In the genomic region with DNA sequence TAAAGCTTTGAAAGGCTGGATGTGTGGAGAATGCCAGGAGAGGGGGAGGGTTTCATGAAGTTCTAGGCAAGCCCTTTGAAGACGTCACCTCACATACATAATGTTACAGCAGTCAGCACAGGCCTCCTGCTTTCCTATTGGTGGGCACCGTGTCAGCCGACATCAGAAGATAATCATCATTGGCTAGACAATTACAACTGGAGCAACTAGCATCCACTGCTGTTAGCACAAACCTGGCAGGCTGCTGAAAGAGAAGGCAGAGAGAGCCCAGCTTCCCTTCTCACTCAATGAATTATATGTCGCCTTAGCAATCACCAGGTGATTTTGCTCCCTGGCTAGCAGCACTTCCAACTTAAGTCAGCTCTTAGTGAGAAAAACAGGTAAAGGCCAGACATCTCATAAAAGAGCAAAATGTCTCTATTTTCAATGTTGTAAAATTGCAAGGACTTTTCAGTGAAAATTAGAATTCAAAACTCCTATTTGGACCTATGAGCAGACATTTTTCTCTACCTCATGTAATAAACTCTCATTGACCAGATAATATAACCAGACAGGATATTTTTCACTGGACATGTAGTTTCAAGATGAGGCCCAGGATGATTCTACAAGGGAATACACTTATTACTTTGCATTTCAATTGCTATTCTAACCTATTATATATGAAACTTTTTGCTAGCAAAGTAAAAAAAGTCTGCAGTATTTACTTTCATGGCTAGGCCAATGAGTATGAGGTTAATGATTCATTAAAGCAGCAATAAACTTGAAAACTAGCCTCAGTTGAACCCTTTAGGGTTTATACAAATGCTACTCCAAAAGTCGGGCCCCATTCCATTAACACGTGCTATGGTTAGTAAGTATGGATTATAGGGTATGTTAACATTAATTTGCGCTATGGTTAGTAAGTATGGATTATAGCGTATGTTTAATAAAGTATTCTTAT, we compare ENCODE assay signal across 1 cellular context.
TF ChIP-seq lines count a peak whose summit lies in the region.

No MANE protein-coding gene starts in this region.

TF ChIP-seq in HepG2, 621 proteins besides CTCF, POLR2A, EP300 and RAD21 (continued from another document and continues in another):
- TF ChIP-seq TMF1 (CRISPR knock-in tag; IDR thresholded peaks at IDR 0.05; ENCODE audit: low read depth) (no peak), TBL1XR1 (IDR thresholded peaks at IDR 0.05; ENCODE audit: borderline replicate concordance, low read length, partially characterized antibody) (no peak), HBP1 (CRISPR knock-in tag; IDR thresholded peaks at IDR 0.05; ENCODE audit: low read depth) (no peak), ZNF343 (CRISPR knock-in tag; IDR thresholded peaks at IDR 0.05) (no peak), ZNF879 (CRISPR knock-in tag; IDR thresholded peaks at IDR 0.05) (no peak), ZNF337 (CRISPR knock-in tag; IDR thresholded peaks at IDR 0.05; ENCODE audit: borderline replicate concordance, low read depth) (0 out of 2 replicates have a peak, but pooled peaks have one; percentile 38), NFKBIZ (CRISPR knock-in tag; IDR thresholded peaks at IDR 0.05) (0 out of 2 replicates have a peak, but pooled peaks have one; percentile 21), FOXO4 (CRISPR knock-in tag; conservative IDR thresholded peaks at IDR 0.05) (no peak), ZNF138 (CRISPR knock-in tag; IDR thresholded peaks at IDR 0.05; ENCODE audit: low read depth) (no peak), KAT2B (IDR thresholded peaks at IDR 0.05; ENCODE audit: borderline replicate concordance, low read depth, low read length) (no peak), GATA4 (IDR thresholded peaks at IDR 0.05; ENCODE audit: borderline replicate concordance, low read depth) (no peak; the same call in 1 of the 2 replicates), PAF1 (CRISPR knock-in tag; IDR thresholded peaks at IDR 0.05) (no peak), MZF1 (CRISPR knock-in tag; IDR thresholded peaks at IDR 0.05; ENCODE audit: borderline replicate concordance) (no peak), ZNF614 (CRISPR knock-in tag; IDR thresholded peaks at IDR 0.05; ENCODE audit: borderline replicate concordance) (no peak), DMTF1 (CRISPR knock-in tag; IDR thresholded peaks at IDR 0.05) (no peak), ZNF329 (CRISPR knock-in tag; IDR thresholded peaks at IDR 0.05; ENCODE audit: low read depth) (no peak), ATF2 (CRISPR knock-in tag; IDR thresholded peaks at IDR 0.05) (peak; percentile 73), MYPOP (CRISPR knock-in tag; IDR thresholded peaks at IDR 0.05) (no peak), BHLHE40 (IDR thresholded peaks at IDR 0.05; ENCODE audit: low read length) (no peak), DDIT3 (CRISPR knock-in tag; IDR thresholded peaks at IDR 0.05) (no peak), ZNF619 (CRISPR knock-in tag; IDR thresholded peaks at IDR 0.05) (no peak), HDAC6 (IDR thresholded peaks at IDR 0.05; ENCODE audit: low read depth, low read length) (no peak), RARA (CRISPR knock-in tag; IDR thresholded peaks at IDR 0.05) (no peak), SRF (IDR thresholded peaks at IDR 0.05; ENCODE audit: low read depth, low read length) (no peak), ZMAT3 (CRISPR knock-in tag; conservative IDR thresholded peaks at IDR 0.05) (no peak), RCOR2 (CRISPR knock-in tag; IDR thresholded peaks at IDR 0.05) (no peak), STAG1 (CRISPR knock-in tag; IDR thresholded peaks at IDR 0.05) (no peak), PHF5A (CRISPR knock-in tag; IDR thresholded peaks at IDR 0.05; ENCODE audit: low read depth, unreplicated experiment) (no peak), ZNF350 (CRISPR knock-in tag; IDR thresholded peaks at IDR 0.05; ENCODE audit: borderline replicate concordance, low read depth) (no peak), SAP130 (CRISPR knock-in tag; IDR thresholded peaks at IDR 0.05; ENCODE audit: low read depth) (peak; percentile 33; the same call in 1 of the 2 replicates), MIER3 (CRISPR knock-in tag; IDR thresholded peaks at IDR 0.05; ENCODE audit: borderline replicate concordance) (0 out of 2 replicates have a peak, but pooled peaks have one; percentile 34), SP1 (IDR thresholded peaks at IDR 0.05) (no peak), SP1 (CRISPR knock-in tag; IDR thresholded peaks at IDR 0.05) (no peak), KLF16 (CRISPR knock-in tag; IDR thresholded peaks at IDR 0.05) (no peak), ZNF30 (CRISPR knock-in tag; IDR thresholded peaks at IDR 0.05) (no peak), ZNF276 (CRISPR knock-in tag; IDR thresholded peaks at IDR 0.05; ENCODE audit: low read depth) (no peak), SALL2 (CRISPR knock-in tag; IDR thresholded peaks at IDR 0.05) (no peak), PHF21A (CRISPR knock-in tag; IDR thresholded peaks at IDR 0.05) (0 out of 2 replicates have a peak, but pooled peaks have one; percentile 36), TEAD3 (CRISPR knock-in tag; optimal IDR thresholded peaks at IDR 0.05; ENCODE audit: borderline replicate concordance) (peak; percentile 41)
- TF ChIP-seq, protein P1, sequence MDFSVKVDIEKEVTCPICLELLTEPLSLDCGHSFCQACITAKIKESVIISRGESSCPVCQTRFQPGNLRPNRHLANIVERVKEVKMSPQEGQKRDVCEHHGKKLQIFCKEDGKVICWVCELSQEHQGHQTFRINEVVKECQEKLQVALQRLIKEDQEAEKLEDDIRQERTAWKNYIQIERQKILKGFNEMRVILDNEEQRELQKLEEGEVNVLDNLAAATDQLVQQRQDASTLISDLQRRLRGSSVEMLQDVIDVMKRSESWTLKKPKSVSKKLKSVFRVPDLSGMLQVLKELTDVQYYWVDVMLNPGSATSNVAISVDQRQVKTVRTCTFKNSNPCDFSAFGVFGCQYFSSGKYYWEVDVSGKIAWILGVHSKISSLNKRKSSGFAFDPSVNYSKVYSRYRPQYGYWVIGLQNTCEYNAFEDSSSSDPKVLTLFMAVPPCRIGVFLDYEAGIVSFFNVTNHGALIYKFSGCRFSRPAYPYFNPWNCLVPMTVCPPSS (IDR thresholded peaks at IDR 0.05): no peak
- TF ChIP-seq, protein P2, sequence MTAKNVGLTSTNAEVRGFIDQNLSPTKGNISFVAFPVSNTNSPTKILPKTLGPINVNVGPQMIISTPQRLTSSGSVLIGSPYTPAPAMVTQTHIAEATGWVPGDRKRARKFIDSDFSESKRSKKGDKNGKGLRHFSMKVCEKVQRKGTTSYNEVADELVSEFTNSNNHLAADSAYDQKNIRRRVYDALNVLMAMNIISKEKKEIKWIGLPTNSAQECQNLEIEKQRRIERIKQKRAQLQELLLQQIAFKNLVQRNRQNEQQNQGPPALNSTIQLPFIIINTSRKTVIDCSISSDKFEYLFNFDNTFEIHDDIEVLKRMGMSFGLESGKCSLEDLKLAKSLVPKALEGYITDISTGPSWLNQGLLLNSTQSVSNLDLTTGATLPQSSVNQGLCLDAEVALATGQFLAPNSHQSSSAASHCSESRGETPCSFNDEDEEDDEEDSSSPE (CRISPR knock-in tag; IDR thresholded peaks at IDR 0.05): no peak
- TF ChIP-seq, protein P3, sequence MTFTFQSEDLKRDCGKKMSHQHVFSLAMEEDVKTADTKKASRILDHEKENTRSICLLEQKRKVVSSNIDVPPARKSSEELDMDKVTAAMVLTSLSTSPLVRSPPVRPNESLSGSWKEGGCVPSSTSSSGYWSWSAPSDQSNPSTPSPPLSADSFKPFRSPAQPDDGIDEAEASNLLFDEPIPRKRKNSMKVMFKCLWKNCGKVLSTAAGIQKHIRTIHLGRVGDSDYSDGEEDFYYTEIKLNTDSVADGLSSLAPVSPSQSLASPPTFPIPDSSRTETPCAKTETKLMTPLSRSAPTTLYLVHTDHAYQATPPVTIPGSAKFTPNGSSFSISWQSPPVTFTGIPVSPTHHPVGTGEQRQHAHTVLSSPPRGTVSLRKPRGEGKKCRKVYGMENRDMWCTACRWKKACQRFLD (CRISPR knock-in tag; IDR thresholded peaks at IDR 0.05; ENCODE audit: borderline replicate concordance): no peak
